6 cellular contexts compared by ENCODE assay signal in the genomic region with DNA sequence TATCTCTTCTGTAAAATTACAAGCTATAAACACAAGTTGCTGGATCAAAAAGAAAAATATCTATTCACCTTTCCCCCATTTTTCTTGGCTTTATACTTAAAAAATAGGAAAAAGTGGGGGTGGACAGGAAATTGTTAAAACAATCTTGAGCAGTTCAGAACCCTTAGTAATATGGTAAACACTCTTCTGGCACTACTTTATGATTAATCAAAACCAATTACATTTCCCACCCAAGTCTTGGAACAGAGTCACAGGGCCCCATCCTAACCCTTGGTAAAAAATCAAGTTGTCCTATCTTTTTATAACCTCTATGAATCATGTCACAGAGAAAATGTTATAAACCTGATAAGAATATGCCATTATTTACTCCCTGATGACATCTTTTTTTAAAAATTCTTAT.
"Had no signal": no experiment of that assay in that cellular context is flagged by ENCODE, and none has a peak within 500 bp of the region (broad histone marks: within the 10 kb centered on the region; RNA-seq: fewer than 3 reads in every experiment).

No MANE protein-coding gene starts in this region.

- H3K27me3 Mint-ChIP-seq: IgD-negative memory B cell had no signal

- H3K4me3 ChIP-seq: K562 had no signal

- DNase-seq: KBM-7, KG1 had no signal

- ATAC-seq: HepG2, K562 had no signal

- H3K4me1 Mint-ChIP-seq: IgD-negative memory B cell had no signal

- H3K27ac ChIP-seq: HL-60 had no signal

- H3K27ac Mint-ChIP-seq: IgD-negative memory B cell had no signal

- H3K4me3 Mint-ChIP-seq: IgD-negative memory B cell had no signal

- H3K36me3 Mint-ChIP-seq: IgD-negative memory B cell had no signal
